In the genomic region with DNA sequence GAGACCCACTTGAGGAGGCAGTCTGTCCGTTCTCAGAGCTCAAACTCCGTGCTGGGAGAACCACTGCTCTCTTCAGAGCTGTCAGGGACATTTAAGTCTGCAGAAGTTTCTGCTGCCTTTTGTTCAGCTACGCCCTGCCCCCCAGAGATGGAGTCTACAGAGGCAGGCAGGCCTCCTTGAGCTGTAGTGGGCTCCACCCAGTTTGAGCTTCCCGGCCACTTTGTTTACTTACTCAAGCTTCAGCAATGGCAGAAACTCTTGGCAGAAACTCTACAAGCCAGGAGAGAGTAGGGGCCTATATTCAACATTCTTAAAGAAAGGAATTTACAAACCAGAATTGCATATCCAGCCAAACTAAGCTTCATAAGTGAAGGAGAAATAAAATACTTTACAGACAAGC, we compare ENCODE assay signal across 8 cellular contexts.
DNase-seq lines count a peak whose midpoint lies in the region; ATAC-seq, FAIRE-seq and TF ChIP-seq lines count a peak whose summit lies in the region.
"Not testable (repeated sequence)": the region's sequence is repeated elsewhere in the genome, so short reads cannot be mapped to it uniquely, and the experiment has no call there.

No MANE protein-coding gene starts in this region.

- H3K27me3 Mint-ChIP-seq in GM23338 (ENCODE audit: insufficient read depth, low read depth, poor library complexity); astrocyte (ENCODE audit: low read depth, unreplicated experiment); neural progenitor cell (ENCODE audit: insufficient read depth, low read depth): not testable (repeated sequence)

- H3K4me3 Mint-ChIP-seq in GM23338; astrocyte (ENCODE audit: unreplicated experiment); neural progenitor cell: not testable (repeated sequence)

- not testable (repeated sequence) for H3K9ac ChIP-seq in astrocyte (ENCODE audit: low read length); neural progenitor cell

- H3K9me2 ChIP-seq in GM23338 (ENCODE audit: insufficient read depth): not testable (repeated sequence)

- not testable (repeated sequence) for TF ChIP-seq CTCF in GM23338 (conservative IDR thresholded peaks at IDR 0.05; ENCODE audit: low read depth in 2 of 2); astrocyte (IDR thresholded peaks at IDR 0.05; ENCODE audit: insufficient read depth, low read depth, low read length); neural progenitor cell (IDR thresholded peaks at IDR 0.05)

- not testable (repeated sequence) for H3K4me3 ChIP-seq in GM23338; astrocyte (ENCODE audit: insufficient read depth, low read depth, low read length); neural progenitor cell

- not testable (repeated sequence) for DNase-seq in GM23338 (ENCODE audit: low spot score); neural progenitor cell (ENCODE audit: low spot score); urothelium cell line (ENCODE audit: low spot score)
- peak; percentile 7 for DNase-seq in M059J (ENCODE audit: low read depth)
- DNase-seq in astrocyte (ENCODE audit: low read depth): peak; percentile 12
- DNase-seq in dedifferentiated amniotic fluid mesenchymal stem cell (ENCODE audit: extremely low spot score): peak; percentile 79
- DNase-seq in fibroblast of peridontal ligament (ENCODE audit: extremely low read depth): peak; percentile 72
- peak; percentile 66 for DNase-seq in iris pigment epithelial cell (ENCODE audit: low read depth)

- H3K27ac ChIP-seq in GM23338 (ENCODE audit: low read depth); astrocyte (ENCODE audit: low read depth, low read length); neural progenitor cell: not testable (repeated sequence)

- H3K4me1 ChIP-seq in GM23338 (ENCODE audit: insufficient read depth); neural progenitor cell: not testable (repeated sequence)
- H3K4me1 ChIP-seq in astrocyte (ENCODE audit: insufficient read depth, low read length): peaks cover 11% of the 10 kb centered on the region

- not testable (repeated sequence) for H3K27ac Mint-ChIP-seq in GM23338; astrocyte (ENCODE audit: unreplicated experiment); neural progenitor cell

- H3K27me3 ChIP-seq in GM23338 (ENCODE audit: insufficient read depth); astrocyte (ENCODE audit: insufficient read depth, low read length); neural progenitor cell: not testable (repeated sequence)

- not testable (repeated sequence) for H3K9me3 Mint-ChIP-seq in GM23338; astrocyte (ENCODE audit: unreplicated experiment)
- peaks cover 11% of the 10 kb centered on the region for H3K9me3 Mint-ChIP-seq in neural progenitor cell

- peaks cover 16% of the 10 kb centered on the region; the same call in 2 of the 3 replicates for H3K4me1 Mint-ChIP-seq in GM23338
- not testable (repeated sequence) for H3K4me1 Mint-ChIP-seq in astrocyte (ENCODE audit: low read depth, unreplicated experiment); neural progenitor cell

- H3K36me3 ChIP-seq in GM23338 (ENCODE audit: insufficient read depth); astrocyte (ENCODE audit: insufficient read depth, low read length); neural progenitor cell: not testable (repeated sequence)

- not testable (repeated sequence) for ATAC-seq in GM23338

- not testable (repeated sequence) for H3K79me2 ChIP-seq in GM23338 (replicated peaks; ENCODE audit: insufficient read depth); astrocyte (ENCODE audit: insufficient read depth, low read length); neural progenitor cell (ENCODE audit: low read depth)

- H4K20me1 ChIP-seq in GM23338 (replicated peaks; ENCODE audit: insufficient read depth); astrocyte (ENCODE audit: insufficient read depth, low read length); neural progenitor cell (ENCODE audit: low read depth): not testable (repeated sequence)

- not testable (repeated sequence) for H3F3A ChIP-seq in GM23338 (replicated peaks; ENCODE audit: low read depth); neural progenitor cell (ENCODE audit: low read depth)

- H2AFZ ChIP-seq in GM23338 (peak overlapping the region; percentile 86), neural progenitor cell (replicated peaks) (peak overlapping the region; percentile 94)
- H2AFZ ChIP-seq in astrocyte (ENCODE audit: low read depth, low read length): not testable (repeated sequence)

- not testable (repeated sequence) for H3K36me3 Mint-ChIP-seq in GM23338 (ENCODE audit: low read depth); astrocyte (ENCODE audit: low read depth, unreplicated experiment); neural progenitor cell

- FAIRE-seq in astrocyte (lab: Jason Lieb, UNC): not testable (repeated sequence)
- peak; percentile 87 for FAIRE-seq in urothelium cell line (lab: Jason Lieb, UNC)

- H3K4me2 ChIP-seq in GM23338; astrocyte (ENCODE audit: low read length): not testable (repeated sequence)
- H3K4me2 ChIP-seq in neural progenitor cell: peak overlapping the region; percentile 9

- not testable (repeated sequence) for H3K9me3 ChIP-seq in astrocyte (ENCODE audit: insufficient read depth, low read depth, low read length); neural progenitor cell (ENCODE audit: low read depth)
